24 cellular contexts compared by ENCODE assay signal in the genomic region with DNA sequence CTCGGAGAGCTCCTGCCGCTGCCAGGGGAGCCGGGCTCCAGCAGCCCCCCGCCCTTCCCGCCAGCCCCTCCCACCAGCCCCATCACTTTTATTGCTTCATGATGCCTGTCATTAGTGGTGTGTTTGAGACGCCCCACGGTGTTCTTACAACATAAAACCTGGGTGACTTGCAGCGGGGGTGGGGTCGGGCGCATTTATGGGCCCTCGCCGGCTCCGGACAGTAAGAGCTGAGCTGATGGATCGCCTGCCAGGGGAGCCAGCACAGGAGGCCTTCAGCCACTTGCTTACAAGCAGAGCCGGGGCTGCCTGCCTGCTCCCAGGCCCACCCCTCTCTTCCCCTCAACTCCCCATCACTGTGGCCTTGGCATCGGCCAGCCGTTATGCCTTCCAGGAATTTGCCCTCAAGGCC.
DNase-seq lines count a peak whose midpoint lies in the region; TF ChIP-seq lines count a peak whose summit lies in the region.
"Had no signal": no experiment of that assay in that cellular context is flagged by ENCODE, and none has a peak within 500 bp of the region (broad histone marks: within the 10 kb centered on the region; RNA-seq: fewer than 3 reads in every experiment).

No MANE protein-coding gene starts in this region.

- POLR2A ChIA-PET in activated CD4-positive, alpha-beta memory T cell treated with anti-CD3 and anti-CD28 coated beads, Interleukin-2, amount 10 ng/mL, durations not matched to agents 7 days and 5 days (lab: Charles Lee) = no interaction called here
- POLR2A ChIA-PET in activated CD4-positive, alpha-beta memory T cell treated with anti-CD3 and anti-CD28 coated beads for 36 hours (lab: Charles Lee) = interaction anchor here (0.7 kb wide), 1 partner anchor 9 kb away, joined by 3 read pairs; no protein-coding TSS in a partner anchor

- H3K4me1 Mint-ChIP-seq in activated CD4-positive, alpha-beta memory T cell treated with anti-CD3 and anti-CD28 coated beads, Interleukin-2, amount 10 ng/mL, durations not matched to agents 7 days and 5 days = peaks cover 40% of the 10 kb centered on the region
- no peaks in the 10 kb centered on the region for H3K4me1 Mint-ChIP-seq in activated CD4-positive, alpha-beta memory T cell treated with anti-CD3 and anti-CD28 coated beads for 36 hours (ENCODE audit: low read depth)
- H3K4me1 Mint-ChIP-seq in brain = peaks cover 47% of the 10 kb centered on the region
- H3K4me1 Mint-ChIP-seq: central memory CD8-positive, alpha-beta T cell had no signal

- H3K27ac ChIP-seq in tibial artery = no peak overlapping the region
- H3K27ac ChIP-seq: HL-60, ovary, right lobe of liver, testis had no signal

- no peak overlapping the region for H3K9ac ChIP-seq in skeletal muscle satellite cell (ENCODE audit: low read depth, low read length)

- H3K36me3 ChIP-seq in skeletal muscle satellite cell (ENCODE audit: insufficient read depth, low read length) (no peaks in the 10 kb centered on the region), tibial artery (no peaks in the 10 kb centered on the region)
- H3K36me3 ChIP-seq: ovary, right lobe of liver had no signal

- peaks cover 2% of the 10 kb centered on the region for H3K27me3 Mint-ChIP-seq in activated CD4-positive, alpha-beta memory T cell treated with anti-CD3 and anti-CD28 coated beads, Interleukin-2, amount 10 ng/mL, durations not matched to agents 7 days and 5 days
- H3K27me3 Mint-ChIP-seq in activated CD4-positive, alpha-beta memory T cell treated with anti-CD3 and anti-CD28 coated beads for 36 hours = peaks cover 7% of the 10 kb centered on the region
- peaks cover 3% of the 10 kb centered on the region for H3K27me3 Mint-ChIP-seq in brain
- H3K27me3 Mint-ChIP-seq: activated CD4-positive, alpha-beta T cell treated with anti-CD3 and anti-CD28 coated beads, Interleukin-2, amount 10 ng/mL, durations not matched to agents 24 days and 14 days had no signal

- H3K27ac Mint-ChIP-seq in activated CD4-positive, alpha-beta memory T cell treated with anti-CD3 and anti-CD28 coated beads, Interleukin-2, amount 10 ng/mL, durations not matched to agents 7 days and 5 days = peak overlapping the region; percentile 81
- H3K27ac Mint-ChIP-seq in activated CD4-positive, alpha-beta memory T cell treated with anti-CD3 and anti-CD28 coated beads for 36 hours = no peak overlapping the region
- H3K27ac Mint-ChIP-seq in brain = peak overlapping the region in 3 of 5 experiments; percentile 34 to 90 (median 76)
- H3K27ac Mint-ChIP-seq: HFFc6 had no signal

- H3K4me3 Mint-ChIP-seq in activated CD4-positive, alpha-beta memory T cell treated with anti-CD3 and anti-CD28 coated beads, Interleukin-2, amount 10 ng/mL, durations not matched to agents 7 days and 5 days = no peak overlapping the region
- no peak overlapping the region for H3K4me3 Mint-ChIP-seq in activated CD4-positive, alpha-beta memory T cell treated with anti-CD3 and anti-CD28 coated beads for 36 hours
- peak overlapping the region in 1 of 5 experiments; percentile 63 for H3K4me3 Mint-ChIP-seq in brain
- H3K4me3 Mint-ChIP-seq: activated CD4-positive, alpha-beta T cell treated with anti-CD3 and anti-CD28 coated beads, Interleukin-2, amount 10 ng/mL, durations not matched to agents 24 days and 14 days; HFFc6 had no signal

- H3K4me3 ChIP-seq in skeletal muscle satellite cell (ENCODE audit: low read length) (no peak overlapping the region), tibial artery (no peak overlapping the region)
- H3K4me3 ChIP-seq: ovary, right lobe of liver, testis had no signal

- no peak for DNase-seq in activated CD4-positive, alpha-beta memory T cell treated with anti-CD3 and anti-CD28 coated beads, Interleukin-2, amount 10 ng/mL, durations not matched to agents 7 days and 5 days
- no peak for DNase-seq in activated CD4-positive, alpha-beta memory T cell treated with anti-CD3 and anti-CD28 coated beads for 36 hours
- DNase-seq in NCI-H1417 treated with DMSO at 0.1 percent for 48 hours (lab: John Stamatoyannopoulos, UW) = peak; percentile 38
- no peak for DNase-seq in T-helper 1 cell
- no peak for DNase-seq in AML-193 (lab: John Stamatoyannopoulos, UW)
- DNase-seq in tibial artery = no peak
- DNase-seq: activated T-cell treated with anti-CD3 and anti-CD28 coated beads for 4 hours, erythroblast, HFFc6, IMR-90, islet precursor cell, NCI-H187 treated with DMSO at 0.1 percent for 48 hours, NCI-H526 treated with DMSO at 0.1 percent for 48 hours, PC-3, SIG-M5, testis had no signal

- H3K9me3 Mint-ChIP-seq in activated CD4-positive, alpha-beta memory T cell treated with anti-CD3 and anti-CD28 coated beads, Interleukin-2, amount 10 ng/mL, durations not matched to agents 7 days and 5 days = no peaks in the 10 kb centered on the region
- no peaks in the 10 kb centered on the region for H3K9me3 Mint-ChIP-seq in activated CD4-positive, alpha-beta memory T cell treated with anti-CD3 and anti-CD28 coated beads for 36 hours
- H3K9me3 Mint-ChIP-seq in brain = peaks cover 0 to 2% (median 0%) of the 10 kb centered on the region in 5 experiments
- H3K9me3 Mint-ChIP-seq: activated CD4-positive, alpha-beta T cell treated with anti-CD3 and anti-CD28 coated beads, Interleukin-2, amount 10 ng/mL, durations not matched to agents 24 days and 14 days; central memory CD8-positive, alpha-beta T cell; HFFc6; stimulated activated memory B cell treated with anti-CD40 and anti-IgM and Interleukin-4, amounts not matched to agents 10 μg/mL and 1 μg/mL and 100 μg/mL, for 72 hours had no signal

- TF ChIP-seq CTCF in brain (conservative IDR thresholded peaks at IDR 0.05) = no peak
- no peak for TF ChIP-seq CTCF in tibial artery (IDR thresholded peaks at IDR 0.05)

- H3K27me3 ChIP-seq in skeletal muscle satellite cell (ENCODE audit: control insufficient read depth, insufficient read depth, low read length) (peaks cover 51% of the 10 kb centered on the region), tibial artery (peaks cover 0 to 63% of the 10 kb centered on the region in 2 donors)
- H3K27me3 ChIP-seq: ovary, right lobe of liver, testis had no signal

- H3K4me1 ChIP-seq in skeletal muscle satellite cell (ENCODE audit: control insufficient read depth, insufficient read depth, low read length) (peaks cover 25% of the 10 kb centered on the region), tibial artery (peaks cover 0 to 29% (median 24%) of the 10 kb centered on the region in 4 donors)

- peak overlapping the region; percentile 56 for H3K4me2 ChIP-seq in skeletal muscle satellite cell (ENCODE audit: low read length)

- H3K36me3 Mint-ChIP-seq in activated CD4-positive, alpha-beta memory T cell treated with anti-CD3 and anti-CD28 coated beads, Interleukin-2, amount 10 ng/mL, durations not matched to agents 7 days and 5 days (ENCODE audit: low read depth) = peaks cover 2% of the 10 kb centered on the region
- no peaks in the 10 kb centered on the region for H3K36me3 Mint-ChIP-seq in activated CD4-positive, alpha-beta memory T cell treated with anti-CD3 and anti-CD28 coated beads for 36 hours
- no peaks in the 10 kb centered on the region for H3K36me3 Mint-ChIP-seq in brain
- H3K36me3 Mint-ChIP-seq: stimulated activated memory B cell treated with anti-CD40 and anti-IgM and Interleukin-4, amounts not matched to agents 10 μg/mL and 1 μg/mL and 100 μg/mL, for 72 hours had no signal

- CTCF ChIA-PET in activated CD4-positive, alpha-beta memory T cell treated with anti-CD3 and anti-CD28 coated beads, Interleukin-2, amount 10 ng/mL, durations not matched to agents 7 days and 5 days (lab: Charles Lee) = interaction anchor here (1.3 kb wide), 1 partner anchor 49 kb away, joined by 3 read pairs; no protein-coding TSS in a partner anchor
- CTCF ChIA-PET in activated CD4-positive, alpha-beta memory T cell treated with anti-CD3 and anti-CD28 coated beads for 36 hours (lab: Charles Lee) = no interaction called here

- H3K9me3 ChIP-seq in skeletal muscle satellite cell (replicated peaks; ENCODE audit: low read length) = no peaks in the 10 kb centered on the region
- H3K9me3 ChIP-seq in tibial artery = no peaks in the 10 kb centered on the region
- H3K9me3 ChIP-seq: ovary, right lobe of liver, testis had no signal

- intact Hi-C loops in activated CD4-positive, alpha-beta memory T cell treated with anti-CD3 and anti-CD28 coated beads for 36 hours (cut with micrococcal nuclease) = loop anchor here (10.0 kb wide), 1 partner anchor 77 kb away; no protein-coding TSS in a partner anchor
- intact Hi-C loops in tibial artery (cut with DNase I; ENCODE audit: low total_unique reads) = no loop called here
